In the genomic region with DNA sequence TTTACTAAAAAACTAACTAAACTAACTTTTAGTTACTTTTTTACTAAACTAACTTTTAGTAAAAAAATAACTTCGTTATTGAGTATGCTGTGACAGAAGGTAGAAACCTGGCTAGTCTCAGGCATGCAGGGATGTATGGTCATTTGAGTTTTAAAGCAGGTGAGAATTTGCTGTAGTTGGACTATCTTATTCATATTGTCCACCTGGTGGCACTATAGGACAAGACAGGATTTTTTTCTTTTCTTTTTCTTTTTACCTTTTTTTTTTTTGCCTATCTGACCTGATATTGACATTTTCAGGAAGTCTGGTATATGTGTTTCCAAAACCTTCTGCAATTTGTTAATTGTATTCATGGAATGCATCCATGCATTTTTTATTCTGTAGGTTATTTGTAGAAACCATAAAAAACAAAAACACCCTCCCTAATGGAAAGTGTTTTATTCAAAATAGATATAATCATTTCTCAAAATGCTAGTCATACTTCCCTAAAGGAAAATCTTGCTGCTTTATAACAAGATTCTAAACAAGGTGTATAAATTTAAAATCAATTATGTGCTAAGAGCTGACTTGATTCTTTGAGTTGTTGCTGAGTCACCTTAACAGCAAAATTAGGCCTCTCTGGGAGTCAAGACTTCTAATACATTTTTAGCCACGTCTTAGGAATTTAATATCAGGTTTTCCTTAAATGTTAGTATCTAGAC, we compare ENCODE assay signal across 9 cellular contexts.
DNase-seq lines count a peak whose midpoint lies in the region; ATAC-seq, FAIRE-seq and TF ChIP-seq lines count a peak whose summit lies in the region.
"Had no signal": no experiment of that assay in that cellular context is flagged by ENCODE, and none has a peak within 500 bp of the region (broad histone marks: within the 10 kb centered on the region; RNA-seq: fewer than 3 reads in every experiment).

No MANE protein-coding gene starts in this region.

- no peaks in the 10 kb centered on the region for H3K79me2 ChIP-seq in osteoblast (ENCODE audit: insufficient read depth, low read length)

- CTCF ChIA-PET in BJ (lab: Yijun Ruan, JAX), result interaction anchor here (1.2 kb wide), 1 partner anchor 9 kb away, joined by 3 read pairs; no protein-coding TSS in a partner anchor

- POLR2A ChIA-PET in BJ (lab: Charles Lee), result no interaction called here

- H3K4me1 ChIP-seq in osteoblast (ENCODE audit: insufficient read depth, low read length), result no peaks in the 10 kb centered on the region

- DNase-seq in BJ (ENCODE audit: low read depth), result no peak
- DNase-seq in NCI-H1694 treated with DMSO at 0.1 percent for 48 hours (lab: John Stamatoyannopoulos, UW), result peak; percentile 50
- peak; percentile 28 for DNase-seq in bronchial epithelial cell (ENCODE audit: low read depth)
- DNase-seq in osteoblast (ENCODE audit: insufficient read length, low spot score, missing footprints), result no peak
- DNase-seq in HCEC 1CT, result no peak
- DNase-seq in stimulated activated CD8-positive, alpha-beta memory T cell treated with anti-CD3 and anti-CD28 coated beads, Interleukin-4, amount 100 ng/mL, for 48 hours, result no peak
- DNase-seq in middle frontal gyrus (ENCODE audit: extremely low spot score, low spot score), result no peak

- no peak overlapping the region for H3K4me2 ChIP-seq in osteoblast (ENCODE audit: insufficient read depth, low read length)

- H3K27ac ChIP-seq in osteoblast (ENCODE audit: low read depth, low read length), result no peak overlapping the region
- H3K27ac ChIP-seq: epithelial cell of prostate had no signal

- H3K4me3 ChIP-seq in BJ (ENCODE audit: low read depth, low read length), result no peak overlapping the region
- H3K4me3 ChIP-seq in bronchial epithelial cell (ENCODE audit: low read depth, low read length), result no peak overlapping the region
- no peak overlapping the region for H3K4me3 ChIP-seq in osteoblast (ENCODE audit: insufficient read depth, low read length)

- TF ChIP-seq CTCF in BJ (IDR thresholded peaks at IDR 0.05; ENCODE audit: insufficient read depth, low read depth, low read length) (0 out of 2 replicates have a peak, but pooled peaks have one; percentile 8), bronchial epithelial cell (IDR thresholded peaks at IDR 0.05; ENCODE audit: insufficient read depth, low read length, severe bottlenecking) (peak; percentile 35), osteoblast (IDR thresholded peaks at IDR 0.05; ENCODE audit: extremely low read depth, low read depth, low read length) (peak; percentile 21)

- FAIRE-seq in bronchial epithelial cell (lab: Jason Lieb, UNC), result no peak

- H2AFZ ChIP-seq in osteoblast (ENCODE audit: low read length), result no peak overlapping the region

- H4K20me1 ChIP-seq in osteoblast (ENCODE audit: insufficient read depth, low read length), result no peaks in the 10 kb centered on the region

- no peaks in the 10 kb centered on the region for H3K36me3 ChIP-seq in BJ (ENCODE audit: control insufficient read depth, insufficient read depth, low read length)
- no peaks in the 10 kb centered on the region for H3K36me3 ChIP-seq in bronchial epithelial cell (ENCODE audit: control insufficient read depth, insufficient read depth, low read length)
- no peaks in the 10 kb centered on the region for H3K36me3 ChIP-seq in osteoblast (ENCODE audit: insufficient read depth, low read length)

- H3K27me3 ChIP-seq in BJ (ENCODE audit: control insufficient read depth, insufficient read depth, low read length) (no peaks in the 10 kb centered on the region), bronchial epithelial cell (ENCODE audit: control insufficient read depth, insufficient read depth, low read length) (no peaks in the 10 kb centered on the region), osteoblast (ENCODE audit: insufficient read depth, low read length) (no peaks in the 10 kb centered on the region)

- peak; percentile 49 for ATAC-seq in GM21786 (IDR thresholded peaks at IDR 0.05; ENCODE audit: unreplicated experiment)

- no peaks in the 10 kb centered on the region for H3K9me3 ChIP-seq in osteoblast (ENCODE audit: low read depth, low read length)

Comparison
In these comparisons a context has a peak if more than half of its experiments do, and no peak if none do; other contexts are left out.
1. DNase-seq: peak in NCI-H1694 treated with DMSO at 0.1 percent for 48 hours (single experiment) and bronchial epithelial cell (single experiment); none in BJ (single experiment), osteoblast (single experiment), HCEC 1CT (single experiment), stimulated activated CD8-positive, alpha-beta memory T cell treated with anti-CD3 and anti-CD28 coated beads, Interleukin-4, amount 100 ng/mL, for 48 hours (single experiment) and middle frontal gyrus (single experiment).
2. Peak in every context shown above with its lines, with median percentiles within 50 percentile points of each other: CTCF ChIP-seq.